In genomic region chr22:41288245-41288946, GRCh38 we compare ENCODE assay signal across 1 cellular context.
A peak's percentile ranks its signal among the peaks of the same experiment; 100 is the strongest.
TF ChIP-seq lines count a peak whose summit lies in the region.

No MANE protein-coding gene starts in this region.

TF ChIP-seq in HEK293, 187 proteins besides CTCF, POLR2A, EP300 and RAD21 (continued from another document):
- peak; percentile 68 for TF ChIP-seq ZNF518A (tag by site-specific recombination; conservative IDR thresholded peaks at IDR 0.05; ENCODE audit: low read depth)
- peak; percentile 54; the same call in 1 of the 2 replicates for TF ChIP-seq ZNF629 (tag by site-specific recombination; IDR thresholded peaks at IDR 0.05)
- TF ChIP-seq IKZF3 (tag by site-specific recombination; IDR thresholded peaks at IDR 0.05) = peak; percentile 85
- TF ChIP-seq ZNF366 (tag by site-specific recombination; conservative IDR thresholded peaks at IDR 0.05) = peak; percentile 80
- peak; percentile 19; the same call in 1 of the 2 replicates for TF ChIP-seq ZNF341 (tag by site-specific recombination; IDR thresholded peaks at IDR 0.05; ENCODE audit: low read depth)
- no peak for TF ChIP-seq ZNF354C (tag by site-specific recombination; IDR thresholded peaks at IDR 0.05; ENCODE audit: borderline replicate concordance, low read depth)
- peak; percentile 53; the same call in 1 of the 2 replicates for TF ChIP-seq ZNF580 (tag by site-specific recombination; IDR thresholded peaks at IDR 0.05)
- TF ChIP-seq ZBTB17 (tag by site-specific recombination; IDR thresholded peaks at IDR 0.05) = peak; percentile 93
- TF ChIP-seq ZNF335 (tag by site-specific recombination; conservative IDR thresholded peaks at IDR 0.05) = peak; percentile 92
- TF ChIP-seq ZBTB20 (tag by site-specific recombination; IDR thresholded peaks at IDR 0.05) = peak; percentile 61
- TF ChIP-seq PRDM10 (tag by site-specific recombination; IDR thresholded peaks at IDR 0.05) = peak; percentile 62
- TF ChIP-seq ZFHX2 (tag by site-specific recombination; conservative IDR thresholded peaks at IDR 0.05) = no peak
- TF ChIP-seq ZNF394 (tag by site-specific recombination; IDR thresholded peaks at IDR 0.05; ENCODE audit: borderline replicate concordance) = peak; percentile 79; the same call in 1 of the 2 replicates
- no peak for TF ChIP-seq ZNF701 (tag by site-specific recombination; IDR thresholded peaks at IDR 0.05)
- TF ChIP-seq PRDM4 (tag by site-specific recombination; IDR thresholded peaks at IDR 0.05) = 0 out of 2 replicates have a peak, but pooled peaks have one; percentile 23
- peak; percentile 73 for TF ChIP-seq ZNF600 (tag by site-specific recombination; IDR thresholded peaks at IDR 0.05)
- TF ChIP-seq ZNF677 (tag by site-specific recombination; IDR thresholded peaks at IDR 0.05) = peak; percentile 96
- TF ChIP-seq ATF2 (tag by site-specific recombination; IDR thresholded peaks at IDR 0.05; ENCODE audit: low read depth) = no peak
- no peak for TF ChIP-seq KLF9 (tag by site-specific recombination; IDR thresholded peaks at IDR 0.05; ENCODE audit: low read depth)
- no peak for TF ChIP-seq ZNF747 (tag by site-specific recombination; IDR thresholded peaks at IDR 0.05)
- TF ChIP-seq ZIC2 (tag by site-specific recombination; IDR thresholded peaks at IDR 0.05) = peak; percentile 87
- TF ChIP-seq ZNF362 (tag by site-specific recombination; IDR thresholded peaks at IDR 0.05) = peak; percentile 70
- TF ChIP-seq ZNF660 (tag by site-specific recombination; IDR thresholded peaks at IDR 0.05) = 0 out of 2 replicates have a peak, but pooled peaks have one; percentile 50
- TF ChIP-seq ZNF449 (tag by site-specific recombination; IDR thresholded peaks at IDR 0.05) = peak; percentile 52; the same call in 1 of the 2 replicates
- peak; percentile 29; the same call in 1 of the 2 replicates for TF ChIP-seq PATZ1 (tag by site-specific recombination; IDR thresholded peaks at IDR 0.05)
- peak; percentile 33; the same call in 1 of the 2 replicates for TF ChIP-seq ZEB2 (tag by site-specific recombination; IDR thresholded peaks at IDR 0.05)
- TF ChIP-seq ZNF202 (tag by site-specific recombination; IDR thresholded peaks at IDR 0.05; ENCODE audit: borderline replicate concordance) = no peak
TF ChIP-seq in HEK293: peak in this region for 23.
